ENCODE assay signal across 8 cellular contexts in genomic region chr4:76951333-76952033, GRCh38. TPM values are rescaled to one million over a fixed set of nuclear protein-coding genes. Genes with fewer than 3 reads are reported as not detected.
DNase-seq lines count a peak whose midpoint lies in the region; ATAC-seq and TF ChIP-seq lines count a peak whose summit lies in the region.

No MANE protein-coding gene starts in this region.

- peak overlapping the region in 3 of 4 donors; percentile 31 to 75 (median 71) for H3K4me3 ChIP-seq in adrenal gland
- H3K4me3 ChIP-seq in left lung: peak overlapping the region; percentile 87 to 88
- H3K4me3 ChIP-seq in thyroid gland (replicated peaks in 1 of 3): peak overlapping the region in 2 of 3 donors; percentile 51 to 81

- H3K9me3 ChIP-seq in adrenal gland (replicated peaks in 1 of 3) (no peaks in the 10 kb centered on the region), left lung (no peaks in the 10 kb centered on the region), thyroid gland (no peaks in the 10 kb centered on the region)

- H3K27me3 ChIP-seq in adrenal gland: no peaks in the 10 kb centered on the region
- H3K27me3 ChIP-seq in left lung: peaks cover 0 to 21% of the 10 kb centered on the region in 2 donors
- no peaks in the 10 kb centered on the region for H3K27me3 ChIP-seq in thyroid gland

- peaks cover 14% of the 10 kb centered on the region for H3K27me3 Mint-ChIP-seq in activated T-cell treated with anti-CD3 and anti-CD28 coated beads, Interleukin-2, amount 50 U/mL, for 24 hours

- WGBS in adrenal gland, 4 donors: 58 to 62% (median 60%) methylated on average over 9 of the region's 9 CpGs
- 76 to 79% methylated on average over 9 of the region's 9 CpGs for WGBS in thyroid gland, 2 donors

- peaks cover 4% of the 10 kb centered on the region for H3K36me3 Mint-ChIP-seq in activated T-cell treated with anti-CD3 and anti-CD28 coated beads, Interleukin-2, amount 50 U/mL, for 24 hours (ENCODE audit: low read depth)

- H3K4me3 Mint-ChIP-seq in activated T-cell treated with anti-CD3 and anti-CD28 coated beads, Interleukin-2, amount 50 U/mL, for 24 hours: peak overlapping the region; percentile 85

- no peaks in the 10 kb centered on the region for H3K36me3 ChIP-seq in adrenal gland (replicated peaks in 1 of 2)
- no peaks in the 10 kb centered on the region for H3K36me3 ChIP-seq in left lung
- H3K36me3 ChIP-seq in thyroid gland: no peaks in the 10 kb centered on the region

- H3K27ac ChIP-seq in adrenal gland: peak overlapping the region in 2 of 5 donors; percentile 89
- peak overlapping the region; percentile 87 to 93 for H3K27ac ChIP-seq in left lung
- peak overlapping the region in 1 of 3 donors; percentile 95 for H3K27ac ChIP-seq in thyroid gland

- no peak overlapping the region for H3K27ac Mint-ChIP-seq in activated T-cell treated with anti-CD3 and anti-CD28 coated beads, Interleukin-2, amount 50 U/mL, for 24 hours

- peaks cover 20% of the 10 kb centered on the region for H3K4me1 Mint-ChIP-seq in activated T-cell treated with anti-CD3 and anti-CD28 coated beads, Interleukin-2, amount 50 U/mL, for 24 hours (ENCODE audit: low read depth)

- H3K4me1 ChIP-seq in adrenal gland (replicated peaks in 1 of 2) (peaks cover 5 to 16% of the 10 kb centered on the region in 2 donors), left lung (peaks cover 10 to 39% of the 10 kb centered on the region in 2 donors), thyroid gland (peaks cover 21 to 25% of the 10 kb centered on the region in 2 donors)

- DNase-seq in activated T-cell treated with anti-CD3 and anti-CD28 coated beads, Interleukin-2, amount 50 U/mL, for 24 hours: no peak
- no peak for DNase-seq in activated T-cell treated with anti-CD3 and anti-CD28 coated beads for 4 hours
- no peak for DNase-seq in adrenal gland
- DNase-seq in left lung: no peak
- DNase-seq in thyroid gland: no peak
- DNase-seq in kidney tubule cell (ENCODE audit: low spot score): no peak
- no peak for DNase-seq in activated CD8-positive, alpha-beta memory T cell treated with anti-CD3 and anti-CD28 coated beads for 24 hours
- DNase-seq in NCI-H146 treated with DMSO at 0.1 percent for 48 hours (lab: John Stamatoyannopoulos, UW; ENCODE audit: unreplicated experiment): no peak

- no peak for TF ChIP-seq CTCF in adrenal gland (IDR thresholded peaks at IDR 0.05)
- TF ChIP-seq CTCF in left lung (IDR thresholded peaks at IDR 0.05): no peak
- TF ChIP-seq CTCF in thyroid gland (IDR thresholded peaks at IDR 0.05): no peak

- intact Hi-C loops in adrenal gland (cut with DNase I): no loop called here
- intact Hi-C loops in left lung (cut with DNase I): no loop called here
- intact Hi-C loops in thyroid gland (cut with DNase I): loop anchor here (5.0 kb wide), 1 partner anchor 41 kb away; no protein-coding TSS in a partner anchor

- ATAC-seq in left lung: no peak

- H3K9me3 Mint-ChIP-seq in activated T-cell treated with anti-CD3 and anti-CD28 coated beads, Interleukin-2, amount 50 U/mL, for 24 hours: no peaks in the 10 kb centered on the region

- TF ChIP-seq POLR2A in adrenal gland (IDR thresholded peaks at IDR 0.05) (no peak), thyroid gland (IDR thresholded peaks at IDR 0.05) (no peak)

RNA-seq across cellular contexts. Expression of gene SEPTIN11, which starts 1.9 kb away (rescaled TPM):
- total RNA-seq in adrenal gland (10 to 100 TPM; 24.0 to 49.1 (median 32.4) TPM), left lung (100 to 1,000 TPM; 138 to 162 TPM), thyroid gland (100 to 1,000 TPM in 1 of 4 donors, 10 to 100 TPM in 3; 39.6 to 207 (median 69.1) TPM)
- 10 to 100 TPM; 12.5 to 31.5 (median 30.7) TPM for polyA plus RNA-seq in adrenal gland

RNA-seq across cellular contexts. Expression of gene SOWAHB, which starts 53.5 kb away (rescaled TPM):
- total RNA-seq in adrenal gland (1 to 10 TPM in 2 of 8 donors, under 1 TPM in 6; 0.29 to 3.7 (median 0.53) TPM), left lung (1 to 10 TPM; 2.5 to 6.3 TPM), thyroid gland (1 to 10 TPM; 5.1 to 8.2 (median 6.9) TPM)
- 1 to 10 TPM in 1 of 3 donors, under 1 TPM in 1, not detected in 1; 0.17 to 1.2 TPM for polyA plus RNA-seq in adrenal gland
